In genomic region chr12:22409071-22409951, GRCh38 we compare ENCODE assay signal across 8 cellular contexts.
DNase-seq lines count a peak whose midpoint lies in the region; ATAC-seq lines count a peak whose summit lies in the region.

No MANE protein-coding gene starts in this region.

- DNase-seq in CD1c-positive myeloid dendritic cell (ENCODE audit: extremely low spot score) (peak; percentile 8), renal cortical epithelial cell (ENCODE audit: low read depth) (peak; percentile 5), dedifferentiated amniotic fluid mesenchymal stem cell (ENCODE audit: extremely low spot score) (no peak), LoVo (ENCODE audit: low spot score) (no peak)
- peak; percentile 19 for DNase-seq in activated gamma-delta T cell treated with anti-CD3 and anti-CD28 coated beads, Interleukin-2, amount 50 U/mL, for 16 hours (ENCODE audit: low read depth)
- DNase-seq in activated CD4-positive, CD25-positive, alpha-beta regulatory T cell treated with anti-CD3 and anti-CD28 coated beads, Interleukin-2, amount 50 U/mL, for 72 hours = no peak

- ATAC-seq in GM19372 (IDR thresholded peaks at IDR 0.05; ENCODE audit: low read depth, unreplicated experiment) (peak; percentile 94), HG03280 (IDR thresholded peaks at IDR 0.05; ENCODE audit: unreplicated experiment) (peak; percentile 83)

Comparison
In these comparisons a context has a peak if more than half of its experiments do, and no peak if none do; other contexts are left out.
1. DNase-seq: peak in CD1c-positive myeloid dendritic cell (single experiment), activated gamma-delta T cell treated with anti-CD3 and anti-CD28 coated beads, Interleukin-2, amount 50 U/mL, for 16 hours (single experiment) and renal cortical epithelial cell (single experiment); none in dedifferentiated amniotic fluid mesenchymal stem cell (single experiment), LoVo (single experiment) and activated CD4-positive, CD25-positive, alpha-beta regulatory T cell treated with anti-CD3 and anti-CD28 coated beads, Interleukin-2, amount 50 U/mL, for 72 hours (single experiment).